1 cellular context compared by ENCODE assay signal in the genomic region with DNA sequence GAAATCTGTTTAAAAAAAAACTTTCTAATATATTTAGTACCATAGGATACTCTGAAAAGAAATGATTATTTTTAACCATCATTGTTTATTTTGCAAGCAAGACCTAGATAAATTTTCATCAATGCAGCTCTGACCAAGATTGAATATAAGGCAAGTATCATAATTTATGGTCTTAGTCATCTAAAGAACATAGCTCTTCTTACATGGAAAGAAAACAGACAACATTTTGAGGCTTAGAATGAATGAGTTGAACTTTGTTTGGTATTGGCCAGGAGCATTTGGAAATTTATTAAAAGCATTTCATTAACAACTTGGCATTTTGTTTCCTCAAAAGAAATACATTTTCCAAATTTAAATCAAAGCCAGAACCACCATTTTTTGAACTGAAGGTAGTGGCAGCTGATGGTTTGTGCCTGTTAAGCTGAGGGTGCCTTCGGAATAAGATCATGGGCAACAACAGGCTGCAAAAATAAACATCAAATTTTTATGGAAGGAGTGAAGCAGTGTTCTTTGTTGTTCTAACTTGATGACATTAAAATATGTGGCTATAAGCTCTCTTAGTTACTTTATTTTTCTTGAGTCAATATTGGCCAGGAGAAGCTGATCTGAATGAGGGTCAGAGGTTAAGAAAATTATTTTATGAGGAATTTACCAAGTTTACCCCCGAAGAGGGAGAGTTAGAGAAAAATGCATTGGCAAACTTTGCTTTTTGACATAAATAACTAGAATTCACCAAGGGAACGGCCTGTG.
TF ChIP-seq lines count a peak whose summit lies in the region.

No MANE protein-coding gene starts in this region.

TF ChIP-seq in IMR-90, 13 proteins besides CTCF, POLR2A, EP300 and RAD21 (continued from another document):
- TF ChIP-seq ELK1 (IDR thresholded peaks at IDR 0.05; ENCODE audit: borderline replicate concordance, low read depth, low read length) (no peak), USF2 (IDR thresholded peaks at IDR 0.05; ENCODE audit: low read depth, low read length) (no peak), MAFK (IDR thresholded peaks at IDR 0.05; ENCODE audit: low read depth, low read length) (no peak), RFX5 (IDR thresholded peaks at IDR 0.05; ENCODE audit: low read depth, low read length) (no peak), MAZ (IDR thresholded peaks at IDR 0.05; ENCODE audit: borderline replicate concordance, low read depth, low read length) (no peak), CEBPB (IDR thresholded peaks at IDR 0.05; ENCODE audit: low read depth, low read length) (no peak), MXI1 (IDR thresholded peaks at IDR 0.05; ENCODE audit: borderline replicate concordance, low read depth, low read length) (no peak), RCOR1 (IDR thresholded peaks at IDR 0.05; ENCODE audit: insufficient replicate concordance, low read length) (no peak)
